22 cellular contexts compared by ENCODE assay signal in genomic region chr9:82038897-82039296, GRCh38. TPM values are rescaled to one million over a fixed set of nuclear protein-coding genes. Genes with fewer than 3 reads are reported as not detected.
DNase-seq lines count a peak whose midpoint lies in the region; ATAC-seq and TF ChIP-seq lines count a peak whose summit lies in the region.
"Had no signal": no experiment of that assay in that cellular context is flagged by ENCODE, and none has a peak within 500 bp of the region (broad histone marks: within the 10 kb centered on the region; RNA-seq: fewer than 3 reads in every experiment).

No MANE protein-coding gene starts in this region.

- no peak overlapping the region for H3K4me2 ChIP-seq in OCI-LY1 (ENCODE audit: low read length)
- H3K4me2 ChIP-seq: A549; BLaER1 treated with 17β-estradiol and CSF1 and Interleukin-3, amounts not matched to agents 10 nM and 100 nM had no signal

- in situ Hi-C loops in HAP-1 (cut with MboI; ENCODE audit: low sequenced_read_pairs): no loop called here

- H3K9ac ChIP-seq in OCI-LY1 (ENCODE audit: low read length): no peak overlapping the region
- H3K9ac ChIP-seq: BLaER1 treated with 17β-estradiol and CSF1 and Interleukin-3, amounts not matched to agents 10 nM and 100 nM had no signal

- peak overlapping the region; percentile 46; the same call in 1 of the 2 replicates for H2AFZ ChIP-seq in OCI-LY1 (ENCODE audit: low read length)

- no peaks in the 10 kb centered on the region for H3K9me2 ChIP-seq in OCI-LY1 (ENCODE audit: low read depth, low read length)

- no peaks in the 10 kb centered on the region for H3K79me2 ChIP-seq in OCI-LY1 (ENCODE audit: insufficient read depth, low read length)

- H3K27ac ChIP-seq in OCI-LY1 (ENCODE audit: low read depth, low read length, poor library complexity, severe bottlenecking): no peak overlapping the region
- H3K27ac ChIP-seq: 22Rv1; A549; BLaER1 treated with 17β-estradiol and CSF1 and Interleukin-3, amounts not matched to agents 10 nM and 100 nM had no signal

- no peak for ATAC-seq in HG02759 (IDR thresholded peaks at IDR 0.05; ENCODE audit: unreplicated experiment)
- ATAC-seq: A549, GM12878 had no signal

- H3K36me3 ChIP-seq in OCI-LY1 (ENCODE audit: insufficient read depth, low read length) (no peaks in the 10 kb centered on the region), HAP-1 (replicated peaks) (no peaks in the 10 kb centered on the region)
- H3K36me3 ChIP-seq: BLaER1 treated with 17β-estradiol and CSF1 and Interleukin-3, amounts not matched to agents 10 nM and 100 nM had no signal

- H3K9me3 ChIP-seq in OCI-LY1 (ENCODE audit: low read length) (no peaks in the 10 kb centered on the region), HAP-1 (no peaks in the 10 kb centered on the region)
- H3K9me3 ChIP-seq: A549; BLaER1 treated with 17β-estradiol and CSF1 and Interleukin-3, amounts not matched to agents 10 nM and 100 nM had no signal

- no peak for TF ChIP-seq CTCF in OCI-LY1 (IDR thresholded peaks at IDR 0.05; ENCODE audit: low read length)

- H3K4me3 ChIP-seq in OCI-LY1 (ENCODE audit: low read depth, low read length, poor library complexity, severe bottlenecking): no peak overlapping the region
- H3K4me3 ChIP-seq in HAP-1: no peak overlapping the region
- H3K4me3 ChIP-seq: A549; BLaER1 treated with 17β-estradiol and CSF1 and Interleukin-3, amounts not matched to agents 10 nM and 100 nM; GM12878 had no signal

- DNase-seq in NCI-H2171 treated with DMSO at 0.1 percent for 48 hours (lab: John Stamatoyannopoulos, UW) (peak; percentile 7), NCI-H2171 (lab: John Stamatoyannopoulos, UW) (no peak), cerebellum (ENCODE audit: low spot score) (peak; percentile 50), HAP-1 (ENCODE audit: low spot score in 2 of 2) (no peak)
- DNase-seq: AML-193; CD4-positive, alpha-beta memory T cell; CD4-positive, CD25-positive, alpha-beta regulatory T cell; CD8-positive, alpha-beta memory T cell; COR-L47; DMS 273 treated with DMSO at 0.1 percent for 48 hours; DMS153; DMS53; DMS79 treated with DMSO at 0.1 percent for 48 hours; GDM1 had no signal

- H3K4me1 ChIP-seq in OCI-LY1 (ENCODE audit: insufficient read depth, low read length, severe bottlenecking) (no peaks in the 10 kb centered on the region), HAP-1 (no peaks in the 10 kb centered on the region)
- H3K4me1 ChIP-seq: A549; BLaER1 treated with 17β-estradiol and CSF1 and Interleukin-3, amounts not matched to agents 10 nM and 100 nM had no signal

- no peaks in the 10 kb centered on the region for H3F3A ChIP-seq in OCI-LY1 (ENCODE audit: insufficient read depth, low read length)

- no peaks in the 10 kb centered on the region for H4K20me1 ChIP-seq in OCI-LY1 (ENCODE audit: insufficient read depth, low read length)
- H4K20me1 ChIP-seq: BLaER1 treated with 17β-estradiol and CSF1 and Interleukin-3, amounts not matched to agents 10 nM and 100 nM had no signal

- H3K27me3 ChIP-seq in OCI-LY1 (ENCODE audit: insufficient read depth, low read length) (no peaks in the 10 kb centered on the region), HAP-1 (ENCODE audit: low read depth) (no peaks in the 10 kb centered on the region; the same call in 1 of the 2 replicates)
- H3K27me3 ChIP-seq: BLaER1 treated with 17β-estradiol and CSF1 and Interleukin-3, amounts not matched to agents 10 nM and 100 nM had no signal

RNA-seq across cellular contexts. Expression of gene SPATA31D1, which starts 50.3 kb away (rescaled TPM):
- total RNA-seq in cerebellum: not detected
- total RNA-seq: A172; B cell; CD4-positive, alpha-beta memory T cell; CD4-positive, CD25-positive, alpha-beta regulatory T cell; CD8-positive, alpha-beta memory T cell had no signal

Comparison
In these comparisons a context has a peak if more than half of its experiments do, and no peak if none do; other contexts are left out.
1. DNase-seq: peak in NCI-H2171 treated with DMSO at 0.1 percent for 48 hours (single experiment) and cerebellum (single experiment); none in NCI-H2171 (single experiment) and HAP-1 (0 of 2).